Comparison of ENCODE assay signal across 17 cellular contexts in genomic region chr3:7567160-7567559, GRCh38.
"Had no signal": no experiment of that assay in that cellular context is flagged by ENCODE, and none has a peak within 500 bp of the region (broad histone marks: within the 10 kb centered on the region; RNA-seq: fewer than 3 reads in every experiment).

No MANE protein-coding gene starts in this region.

- DNase-seq: activated CD4-positive, alpha-beta T cell treated with anti-CD3 and anti-CD28 coated beads, Interleukin-2, amount 50 U/mL, for 48 hours; activated CD4-positive, CD25-positive, alpha-beta regulatory T cell treated with anti-CD3 and anti-CD28 coated beads, Interleukin-2, amount 50 U/mL, for 72 hours; activated naive CD4-positive, alpha-beta T cell treated with Interleukin-2 at 50 U/mL for 16 hours; aorta; cerebellar nuclear complex; dermis blood vessel endothelial cell; effector memory CD8-positive, alpha-beta T cell; foreskin keratinocyte; immature natural killer cell; nephron progenitor cell; occipital lobe; stimulated activated CD4-positive, alpha-beta T cell treated with anti-CD3 and anti-CD28 coated beads, Interleukin-4, amount 100 ng/mL, for 24 hours; stimulated activated naive CD4-positive, alpha-beta T cell; tibial artery had no signal

- H3K4me1 ChIP-seq: breast epithelium, foreskin keratinocyte, tibial artery had no signal

- ATAC-seq: activated T-helper 17 cell treated with anti-CD3 and anti-CD28 coated beads, Interleukin-2, amount 50 U/mL, for 72 hours; effector memory CD8-positive, alpha-beta T cell; foreskin keratinocyte had no signal

- FAIRE-seq: urothelium cell line had no signal

- H3K36me3 ChIP-seq: breast epithelium, tibial artery had no signal

- H3K27me3 ChIP-seq: breast epithelium, foreskin keratinocyte, tibial artery had no signal

- H3K4me3 ChIP-seq: breast epithelium, tibial artery had no signal

- H3K27ac ChIP-seq: breast epithelium, foreskin keratinocyte, tibial artery had no signal
